In genomic region chr19:17902701-17903100, GRCh38 we compare ENCODE assay signal across 15 cellular contexts. TPM values are rescaled to one million over a fixed set of nuclear protein-coding genes. Genes with fewer than 3 reads are reported as not detected.
DNase-seq lines count a peak whose midpoint lies in the region; ATAC-seq and TF ChIP-seq lines count a peak whose summit lies in the region.
"Had no signal": no experiment of that assay in that cellular context is flagged by ENCODE, and none has a peak within 500 bp of the region (broad histone marks: within the 10 kb centered on the region; RNA-seq: fewer than 3 reads in every experiment).

No MANE protein-coding gene starts in this region.

- DNase-seq in DMS 273 (lab: John Stamatoyannopoulos, UW; ENCODE audit: unreplicated experiment), result peak; percentile 98
- peak; percentile 28 for DNase-seq in HT1080 (ENCODE audit: low read depth)
- DNase-seq in amniotic epithelial cell (ENCODE audit: low read depth), result peak; percentile 70
- DNase-seq in foreskin keratinocyte, result peak; percentile 57 to 76
- DNase-seq in stimulated activated CD4-positive, alpha-beta T cell treated with anti-CD3 and anti-CD28 coated beads, Interleukin-15, amount 100 ng/mL, for 24 hours, result no peak
- no peak for DNase-seq in NCI-H2081 treated with DMSO at 0.1 percent for 48 hours (lab: John Stamatoyannopoulos, UW)
- DNase-seq in NCI-H2029 treated with DMSO at 0.1 percent for 48 hours (lab: John Stamatoyannopoulos, UW), result no peak
- DNase-seq: activated T-cell treated with anti-CD3 and anti-CD28 coated beads, Interleukin-2, amount 50 U/mL, for 48 hours; body of pancreas; erythroblast; SIG-M5; substantia nigra had no signal

- H3K9me3 Mint-ChIP-seq in stimulated activated memory B cell treated with anti-CD40 and anti-IgM and Interleukin-4, amounts not matched to agents 10 μg/mL and 1 μg/mL and 100 μg/mL, for 72 hours, result no peaks in the 10 kb centered on the region

- no peaks in the 10 kb centered on the region for H3K36me3 Mint-ChIP-seq in stimulated activated memory B cell treated with anti-CD40 and anti-IgM and Interleukin-4, amounts not matched to agents 10 μg/mL and 1 μg/mL and 100 μg/mL, for 72 hours

- ATAC-seq in foreskin keratinocyte, result no peak
- ATAC-seq in stimulated activated memory B cell treated with anti-CD40 and anti-IgM and Interleukin-4, amounts not matched to agents 10 μg/mL and 1 μg/mL and 100 μg/mL, for 72 hours, result no peak
- ATAC-seq: body of pancreas, WTC11 had no signal

- H3K27me3 ChIP-seq in foreskin keratinocyte, result peaks cover 3% of the 10 kb centered on the region
- H3K27me3 ChIP-seq: body of pancreas had no signal

- peaks cover 35% of the 10 kb centered on the region for H3K27me3 Mint-ChIP-seq in stimulated activated memory B cell treated with anti-CD40 and anti-IgM and Interleukin-4, amounts not matched to agents 10 μg/mL and 1 μg/mL and 100 μg/mL, for 72 hours

- no peak for TF ChIP-seq CTCF in foreskin keratinocyte (conservative IDR thresholded peaks at IDR 0.05)

- H3K4me1 Mint-ChIP-seq in stimulated activated memory B cell treated with anti-CD40 and anti-IgM and Interleukin-4, amounts not matched to agents 10 μg/mL and 1 μg/mL and 100 μg/mL, for 72 hours, result no peaks in the 10 kb centered on the region
- H3K4me1 Mint-ChIP-seq: WTC11 had no signal

- H3K4me1 ChIP-seq in foreskin keratinocyte, result peaks cover 3% of the 10 kb centered on the region
- H3K4me1 ChIP-seq: body of pancreas, HAP-1 had no signal

- no peak overlapping the region for H3K27ac Mint-ChIP-seq in stimulated activated memory B cell treated with anti-CD40 and anti-IgM and Interleukin-4, amounts not matched to agents 10 μg/mL and 1 μg/mL and 100 μg/mL, for 72 hours
- H3K27ac Mint-ChIP-seq: WTC11 had no signal

- no peak overlapping the region for H3K27ac ChIP-seq in foreskin keratinocyte
- H3K27ac ChIP-seq: body of pancreas had no signal

- no peak overlapping the region for H3K4me3 Mint-ChIP-seq in stimulated activated memory B cell treated with anti-CD40 and anti-IgM and Interleukin-4, amounts not matched to agents 10 μg/mL and 1 μg/mL and 100 μg/mL, for 72 hours
- H3K4me3 Mint-ChIP-seq: WTC11 had no signal

RNA-seq across cellular contexts. Expression of gene CCDC124, which starts 30.1 kb away (rescaled TPM):
- total RNA-seq in HT1080 (2014; rRNA removed; shearing (Covaris generic)), result 50.8 and 70.0 TPM in 2 replicates
- 141 and 168 TPM in 2 replicates for polyA plus RNA-seq in HT1080 (2015; cell fraction: cytosol; rRNA removed)
- polyA plus RNA-seq in HT1080 (2015; cell fraction: nucleus; rRNA removed), result 70.4 and 77.5 TPM in 2 replicates
- total RNA-seq in foreskin keratinocyte, result 45.7 and 77.6 TPM in 2 replicates
- polyA plus RNA-seq in foreskin keratinocyte, result 199 and 218 TPM in 2 replicates

RNA-seq across cellular contexts. Expression of gene SLC5A5, which starts 31.0 kb away (rescaled TPM):
- total RNA-seq in HT1080 (2014; rRNA removed; shearing (Covaris generic)), result not detected in 2 replicates
- not detected in 2 replicates for polyA plus RNA-seq in HT1080 (2015; cell fraction: cytosol; rRNA removed)
- polyA plus RNA-seq in HT1080 (2015; cell fraction: nucleus; rRNA removed), result not detected in 2 replicates
- 0.07 TPM in 1 of 2 replicates, not detected in the other for total RNA-seq in foreskin keratinocyte
- not detected in 2 replicates for polyA plus RNA-seq in foreskin keratinocyte
- total RNA-seq: body of pancreas had no signal

RNA-seq across cellular contexts. Expression of gene RPL18A, which starts 43.0 kb away (rescaled TPM):
- total RNA-seq in HT1080 (2014; rRNA removed; shearing (Covaris generic)), result 2,013 and 2,102 TPM in 2 replicates
- 1,592 and 1,861 TPM in 2 replicates for polyA plus RNA-seq in HT1080 (2015; cell fraction: cytosol; rRNA removed)
- 455 and 514 TPM in 2 replicates for polyA plus RNA-seq in HT1080 (2015; cell fraction: nucleus; rRNA removed)
- total RNA-seq in foreskin keratinocyte, result 2,267 and 2,390 TPM in 2 replicates
- 3,546 and 3,968 TPM in 2 replicates for polyA plus RNA-seq in foreskin keratinocyte

RNA-seq across cellular contexts. Expression of gene JAK3, which starts 54.9 kb away (rescaled TPM):
- 0.06 TPM in 1 of 2 replicates, not detected in the other for total RNA-seq in HT1080 (2014; rRNA removed; shearing (Covaris generic))
- polyA plus RNA-seq in HT1080 (2015; cell fraction: cytosol; rRNA removed), result 0.08 and 0.26 TPM in 2 replicates
- 0.50 and 0.73 TPM in 2 replicates for polyA plus RNA-seq in HT1080 (2015; cell fraction: nucleus; rRNA removed)
- total RNA-seq in foreskin keratinocyte, result 0.53 and 0.68 TPM in 2 replicates
- polyA plus RNA-seq in foreskin keratinocyte, result 0.38 and 0.55 TPM in 2 replicates

Comparison
In these comparisons a context has a peak if more than half of its experiments do, and no peak if none do; other contexts are left out.
1. DNase-seq: peak in DMS 273 (single experiment), HT1080 (single experiment), amniotic epithelial cell (single experiment) and foreskin keratinocyte (2 of 2); none in stimulated activated CD4-positive, alpha-beta T cell treated with anti-CD3 and anti-CD28 coated beads, Interleukin-15, amount 100 ng/mL, for 24 hours (single experiment), NCI-H2081 treated with DMSO at 0.1 percent for 48 hours (single experiment) and NCI-H2029 treated with DMSO at 0.1 percent for 48 hours (single experiment).